19 cellular contexts compared by ENCODE assay signal in the genomic region with DNA sequence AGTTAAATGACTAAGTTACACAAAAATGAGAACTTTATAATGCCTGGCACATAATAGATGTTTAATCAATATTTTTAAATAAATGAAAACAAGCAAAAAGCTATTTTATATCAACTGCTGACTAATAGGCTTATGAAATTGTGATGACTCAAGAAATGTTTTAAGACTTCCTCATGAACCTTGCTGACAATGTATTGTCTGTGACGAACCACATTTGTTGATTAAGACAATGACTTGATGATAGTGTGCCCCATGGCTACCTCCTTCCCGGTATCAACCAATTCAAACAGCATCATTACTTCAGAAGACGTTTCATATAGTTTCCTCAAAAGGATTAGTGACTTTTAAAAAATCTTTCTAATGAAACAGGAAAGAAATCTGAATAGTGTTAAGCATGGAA. TPM values are rescaled to one million over a fixed set of nuclear protein-coding genes. Genes with fewer than 3 reads are reported as not detected.
DNase-seq lines count a peak whose midpoint lies in the region; ATAC-seq, FAIRE-seq and TF ChIP-seq lines count a peak whose summit lies in the region.
"Had no signal": no experiment of that assay in that cellular context is flagged by ENCODE, and none has a peak within 500 bp of the region (broad histone marks: within the 10 kb centered on the region; RNA-seq: fewer than 3 reads in every experiment).

No MANE protein-coding gene starts in this region.

- 88% methylated on average over 2 of the region's 3 CpGs for WGBS in mesenchymal stem cell

- no peaks in the 10 kb centered on the region for H3K4me1 Mint-ChIP-seq in activated CD4-positive, alpha-beta memory T cell treated with anti-CD3 and anti-CD28 coated beads, Interleukin-2, amount 10 ng/mL, durations not matched to agents 7 days and 5 days
- H3K4me1 Mint-ChIP-seq: stimulated activated naive CD8-positive, alpha-beta T cell treated with anti-CD3 and anti-CD28 coated beads, Interleukin-15, amount 100 ng/mL, for 72 hours had no signal

- POLR2A ChIA-PET in activated CD4-positive, alpha-beta memory T cell treated with anti-CD3 and anti-CD28 coated beads, Interleukin-2, amount 10 ng/mL, durations not matched to agents 7 days and 5 days (lab: Charles Lee), result no interaction called here

- H2BK15ac ChIP-seq in mesenchymal stem cell (ENCODE audit: low read depth, poor library complexity, severe bottlenecking), result no peak overlapping the region

- no peaks in the 10 kb centered on the region for H3K4me1 ChIP-seq in mesenchymal stem cell (ENCODE audit: control insufficient read depth, insufficient read depth, low read depth, low read length)
- H3K4me1 ChIP-seq: BLaER1 had no signal

- no peak overlapping the region for H3K27ac Mint-ChIP-seq in activated CD4-positive, alpha-beta memory T cell treated with anti-CD3 and anti-CD28 coated beads, Interleukin-2, amount 10 ng/mL, durations not matched to agents 7 days and 5 days
- H3K27ac Mint-ChIP-seq: stimulated activated naive CD8-positive, alpha-beta T cell treated with anti-CD3 and anti-CD28 coated beads, Interleukin-15, amount 100 ng/mL, for 72 hours had no signal

- H3K23ac ChIP-seq in mesenchymal stem cell (ENCODE audit: low read length in 2 of 2), result no peak overlapping the region

- TF ChIP-seq CTCF in NB4 (IDR thresholded peaks at IDR 0.05; ENCODE audit: low read depth, low read length), result no peak
- TF ChIP-seq CTCF in bronchial epithelial cell (IDR thresholded peaks at IDR 0.05; ENCODE audit: insufficient read depth, low read length, severe bottlenecking), result no peak

- peak overlapping the region; percentile 1 for H3K9ac ChIP-seq in mesenchymal stem cell (ENCODE audit: low read length)
- H3K9ac ChIP-seq: BLaER1 had no signal

- H2BK12ac ChIP-seq in mesenchymal stem cell (ENCODE audit: low read length in 2 of 2), result no peak overlapping the region

- no peaks in the 10 kb centered on the region for H3K27me3 Mint-ChIP-seq in activated CD4-positive, alpha-beta memory T cell treated with anti-CD3 and anti-CD28 coated beads, Interleukin-2, amount 10 ng/mL, durations not matched to agents 7 days and 5 days

- H3K9me3 ChIP-seq in mesenchymal stem cell (ENCODE audit: control insufficient read depth, low read length), result no peaks in the 10 kb centered on the region
- H3K9me3 ChIP-seq: BLaER1, esophagus squamous epithelium had no signal

- H3K27me3 ChIP-seq in bronchial epithelial cell (ENCODE audit: control insufficient read depth, insufficient read depth, low read length), result no peaks in the 10 kb centered on the region
- no peaks in the 10 kb centered on the region for H3K27me3 ChIP-seq in mesenchymal stem cell (ENCODE audit: control insufficient read depth in 1 of 2, insufficient read depth in 1 of 2, low read length in 2 of 2)
- H3K27me3 ChIP-seq: BLaER1 had no signal

- H3K36me3 ChIP-seq in bronchial epithelial cell (ENCODE audit: control insufficient read depth, insufficient read depth, low read length) (no peaks in the 10 kb centered on the region), mesenchymal stem cell (ENCODE audit: control insufficient read depth in 1 of 2, insufficient read depth in 2 of 2, low read depth in 1 of 2, low read length in 2 of 2) (peaks cover 0 to 2% of the 10 kb centered on the region in 2 experiments)
- H3K36me3 ChIP-seq: BLaER1, esophagus squamous epithelium had no signal

- peak overlapping the region; percentile 6 for H3K4me3 ChIP-seq in NB4 (ENCODE audit: low read depth, low read length)
- no peak overlapping the region for H3K4me3 ChIP-seq in bronchial epithelial cell (ENCODE audit: low read depth, low read length)
- H3K4me3 ChIP-seq in mesenchymal stem cell (ENCODE audit: insufficient read depth in 1 of 2, low read depth in 1 of 2, low read length in 2 of 2), result no peak overlapping the region
- H3K4me3 ChIP-seq: BLaER1, esophagus squamous epithelium had no signal

- H3K27ac ChIP-seq in mesenchymal stem cell (ENCODE audit: low read length, poor library complexity, severe bottlenecking), result no peak overlapping the region
- H3K27ac ChIP-seq: BLaER1, esophagus squamous epithelium had no signal

- no peak overlapping the region for H2BK5ac ChIP-seq in mesenchymal stem cell (ENCODE audit: low read depth, low read length, poor library complexity, severe bottlenecking)

- H4K91ac ChIP-seq in mesenchymal stem cell (ENCODE audit: low read length), result no peak overlapping the region

- H3K4me2 ChIP-seq in mesenchymal stem cell (ENCODE audit: low read length, poor library complexity, severe bottlenecking), result no peak overlapping the region
- H3K4me2 ChIP-seq: BLaER1 had no signal

- H3K18ac ChIP-seq in mesenchymal stem cell (ENCODE audit: low read depth in 1 of 2, low read length in 2 of 2), result no peak overlapping the region

- H3K36me3 Mint-ChIP-seq in activated CD4-positive, alpha-beta memory T cell treated with anti-CD3 and anti-CD28 coated beads, Interleukin-2, amount 10 ng/mL, durations not matched to agents 7 days and 5 days (ENCODE audit: low read depth), result no peaks in the 10 kb centered on the region

- no peak overlapping the region for H2BK120ac ChIP-seq in mesenchymal stem cell (ENCODE audit: low read depth, low read length)

- no peak overlapping the region for H3K4ac ChIP-seq in mesenchymal stem cell (ENCODE audit: low read depth in 1 of 2, low read length in 2 of 2)

- no peak for ATAC-seq in GM19023 (IDR thresholded peaks at IDR 0.05; ENCODE audit: unreplicated experiment)
- ATAC-seq: stimulated activated naive CD8-positive, alpha-beta T cell treated with anti-CD3 and anti-CD28 coated beads, Interleukin-15, amount 100 ng/mL, for 72 hours had no signal

- no peak overlapping the region for H2AFZ ChIP-seq in mesenchymal stem cell (ENCODE audit: low read depth, low read length)

- DNase-seq in EH (ENCODE audit: low read depth), result peak; percentile 60
- peak; percentile 75 for DNase-seq in NB4 (ENCODE audit: low read depth)
- peak; percentile 96 for DNase-seq in bronchial epithelial cell (ENCODE audit: low read depth)
- DNase-seq in mesenchymal stem cell, result no peak
- no peak for DNase-seq in GF-D8 (lab: John Stamatoyannopoulos, UW)
- DNase-seq in NCI-H2029 treated with DMSO at 0.1 percent for 48 hours (lab: John Stamatoyannopoulos, UW), result no peak
- no peak for DNase-seq in activated CD4-positive, alpha-beta memory T cell treated with anti-CD3 and anti-CD28 coated beads, Interleukin-2, amount 10 ng/mL, durations not matched to agents 7 days and 5 days
- DNase-seq: activated CD8-positive, alpha-beta memory T cell treated with anti-CD3 and anti-CD28 coated beads for 24 hours; activated naive CD4-positive, alpha-beta T cell treated with Interleukin-2 at 50 U/mL for 16 hours; cerebellar nuclear complex; esophagus squamous epithelium; Kasumi-1; NCI-H2171 treated with DMSO at 0.1 percent for 48 hours; retina; stimulated activated naive CD8-positive, alpha-beta T cell treated with anti-CD3 and anti-CD28 coated beads, Interleukin-15, amount 100 ng/mL, for 72 hours; T-helper 9 cell had no signal

- no peak for FAIRE-seq in bronchial epithelial cell (lab: Jason Lieb, UNC)
- FAIRE-seq: G401.6 had no signal

- no peaks in the 10 kb centered on the region for H3K79me1 ChIP-seq in mesenchymal stem cell (replicated peaks; ENCODE audit: low read length, poor library complexity, severe bottlenecking)

- CTCF ChIA-PET in activated CD4-positive, alpha-beta memory T cell treated with anti-CD3 and anti-CD28 coated beads, Interleukin-2, amount 10 ng/mL, durations not matched to agents 7 days and 5 days (lab: Charles Lee), result no interaction called here

- H2AK5ac ChIP-seq in mesenchymal stem cell (ENCODE audit: low read length, severe bottlenecking), result no peak overlapping the region

- TF ChIP-seq POLR2A in NB4 (IDR thresholded peaks at IDR 0.05; ENCODE audit: extremely low read depth, insufficient read length), result no peak

- H3K4me3 Mint-ChIP-seq in activated CD4-positive, alpha-beta memory T cell treated with anti-CD3 and anti-CD28 coated beads, Interleukin-2, amount 10 ng/mL, durations not matched to agents 7 days and 5 days, result no peak overlapping the region
- H3K4me3 Mint-ChIP-seq: stimulated activated naive CD8-positive, alpha-beta T cell treated with anti-CD3 and anti-CD28 coated beads, Interleukin-15, amount 100 ng/mL, for 72 hours had no signal

- no peaks in the 10 kb centered on the region for H3K9me3 Mint-ChIP-seq in activated CD4-positive, alpha-beta memory T cell treated with anti-CD3 and anti-CD28 coated beads, Interleukin-2, amount 10 ng/mL, durations not matched to agents 7 days and 5 days
- H3K9me3 Mint-ChIP-seq: stimulated activated naive CD8-positive, alpha-beta T cell treated with anti-CD3 and anti-CD28 coated beads, Interleukin-15, amount 100 ng/mL, for 72 hours had no signal

- no peak overlapping the region for H3K14ac ChIP-seq in mesenchymal stem cell (ENCODE audit: low read length in 2 of 2)

- no peak overlapping the region for H4K8ac ChIP-seq in mesenchymal stem cell (ENCODE audit: low read length)

RNA-seq across cellular contexts. Expression of a gene that starts 7.9 kb away (rescaled TPM):
- 0.26 TPM in 1 of 2 replicates, not detected in the other for total RNA-seq in bronchial epithelial cell
- 6.8 TPM for polyA plus RNA-seq in mesenchymal stem cell (2013, experiment 1 of 2)
- polyA plus RNA-seq in mesenchymal stem cell (2013, experiment 2 of 2), result 7.1 TPM
- total RNA-seq in activated CD4-positive, alpha-beta memory T cell treated with anti-CD3 and anti-CD28 coated beads, Interleukin-2, amount 10 ng/mL, durations not matched to agents 7 days and 5 days, result not detected

RNA-seq across cellular contexts. Expression of a gene that starts 8.7 kb away (rescaled TPM):
- total RNA-seq in bronchial epithelial cell, result 1.6 TPM in 1 of 2 replicates, not detected in the other
- polyA plus RNA-seq in mesenchymal stem cell (2013, experiment 1 of 2), result 0.14 TPM
- polyA plus RNA-seq in mesenchymal stem cell (2013, experiment 2 of 2), result not detected
- total RNA-seq in activated CD4-positive, alpha-beta memory T cell treated with anti-CD3 and anti-CD28 coated beads, Interleukin-2, amount 10 ng/mL, durations not matched to agents 7 days and 5 days, result not detected
- total RNA-seq: esophagus squamous epithelium had no signal

RNA-seq across cellular contexts. Expression of a gene that starts 24.8 kb away (rescaled TPM):
- 4.2 and 5.2 TPM in 2 replicates for total RNA-seq in bronchial epithelial cell
- 274 TPM for polyA plus RNA-seq in mesenchymal stem cell (2013, experiment 1 of 2)
- polyA plus RNA-seq in mesenchymal stem cell (2013, experiment 2 of 2), result 286 TPM
- total RNA-seq in activated CD4-positive, alpha-beta memory T cell treated with anti-CD3 and anti-CD28 coated beads, Interleukin-2, amount 10 ng/mL, durations not matched to agents 7 days and 5 days, result not detected

Comparison
In these comparisons a context has a peak if more than half of its experiments do, and no peak if none do; other contexts are left out.
1. DNase-seq: peak in EH (single experiment), NB4 (single experiment) and bronchial epithelial cell (single experiment); none in mesenchymal stem cell (single experiment), GF-D8 (single experiment), NCI-H2029 treated with DMSO at 0.1 percent for 48 hours (single experiment) and activated CD4-positive, alpha-beta memory T cell treated with anti-CD3 and anti-CD28 coated beads, Interleukin-2, amount 10 ng/mL, durations not matched to agents 7 days and 5 days (single experiment).